ENCODE assay signal across 21 cellular contexts in genomic region chr7:150489812-150490211, GRCh38. TPM values are rescaled to one million over a fixed set of nuclear protein-coding genes. Genes with fewer than 3 reads are reported as not detected.
"Had no signal": no experiment of that assay in that cellular context is flagged by ENCODE, and none has a peak within 500 bp of the region (broad histone marks: within the 10 kb centered on the region; RNA-seq: fewer than 3 reads in every experiment).

No MANE protein-coding gene starts in this region.

- H3K27me3 Mint-ChIP-seq: activated naive CD4-positive, alpha-beta T cell treated with anti-CD3 and anti-CD28 coated beads, Interleukin-2, amount 10 ng/mL, durations not matched to agents 7 days and 5 days; naive thymus-derived CD8-positive, alpha-beta T cell; stimulated activated naive B cell treated with anti-CD40 and anti-IgM and Interleukin-4, amounts not matched to agents 10 μg/mL and 1 μg/mL and 100 μg/mL, for 72 hours had no signal

- H3K27me3 ChIP-seq: gastroesophageal sphincter, heart right ventricle, thyroid gland had no signal

- H3K4me1 Mint-ChIP-seq: endodermal cell; stimulated activated naive B cell treated with anti-CD40 and anti-IgM and Interleukin-4, amounts not matched to agents 10 μg/mL and 1 μg/mL and 100 μg/mL, for 72 hours had no signal

- H3K27ac ChIP-seq: gastroesophageal sphincter, parathyroid adenoma, thyroid gland, VCaP had no signal

- H3K4me1 ChIP-seq: gastroesophageal sphincter, parathyroid adenoma, thyroid gland had no signal

- DNase-seq: activated CD4-positive, alpha-beta T cell treated with anti-CD3 and anti-CD28 coated beads for 1 hour; activated CD4-positive, alpha-beta T cell treated with anti-CD3 and anti-CD28 coated beads, Interleukin-2, amount 50 U/mL, for 48 hours; activated naive CD4-positive, alpha-beta T cell treated with anti-CD3 and anti-CD28 coated beads, Interleukin-2, amount 10 ng/mL, durations not matched to agents 7 days and 5 days; dermis blood vessel endothelial cell; endodermal cell; erythroblast; heart right ventricle; left colon; mammary epithelial cell; mucosa of descending colon; naive thymus-derived CD8-positive, alpha-beta T cell; stimulated activated CD4-positive, alpha-beta T cell treated with anti-CD3 and anti-CD28 coated beads, Interleukin-2, amount 100 ng/mL, for 48 hours; stimulated activated naive B cell treated with anti-CD40 and anti-IgM and Interleukin-4, amounts not matched to agents 10 μg/mL and 1 μg/mL and 100 μg/mL, for 72 hours; T1000; thyroid gland had no signal

- H3K36me3 Mint-ChIP-seq: stimulated activated naive B cell treated with anti-CD40 and anti-IgM and Interleukin-4, amounts not matched to agents 10 μg/mL and 1 μg/mL and 100 μg/mL, for 72 hours had no signal

- H3K4me3 Mint-ChIP-seq: activated naive CD4-positive, alpha-beta T cell treated with anti-CD3 and anti-CD28 coated beads, Interleukin-2, amount 10 ng/mL, durations not matched to agents 7 days and 5 days; endodermal cell; naive thymus-derived CD8-positive, alpha-beta T cell; stimulated activated naive B cell treated with anti-CD40 and anti-IgM and Interleukin-4, amounts not matched to agents 10 μg/mL and 1 μg/mL and 100 μg/mL, for 72 hours had no signal

- H3K27ac Mint-ChIP-seq: activated naive CD4-positive, alpha-beta T cell treated with anti-CD3 and anti-CD28 coated beads, Interleukin-2, amount 10 ng/mL, durations not matched to agents 7 days and 5 days; activated T-helper 2 cell treated with anti-CD3 and anti-CD28 coated beads, Interferon-gamma antibody, Interleukin-2, Interleukin-4, amounts not matched to agents 10 μg/mL and 5 μg/mL and 100 μg/mL, durations not matched to agents 14 hours and 24 hours and 36 hours; endodermal cell had no signal

- H3K36me3 ChIP-seq: gastroesophageal sphincter, heart right ventricle, thyroid gland had no signal

- H3K4me3 ChIP-seq: gastroesophageal sphincter, heart right ventricle, mucosa of descending colon, thyroid gland had no signal

- H3K9me3 ChIP-seq: thyroid gland had no signal

- ATAC-seq: gastroesophageal sphincter; left colon; mucosa of descending colon; naive thymus-derived CD8-positive, alpha-beta T cell; stimulated activated naive B cell treated with anti-CD40 and anti-IgM and Interleukin-4, amounts not matched to agents 10 μg/mL and 1 μg/mL and 100 μg/mL, for 72 hours had no signal

RNA-seq across cellular contexts. Expression of gene GIMAP7, which starts 24.9 kb away (rescaled TPM):
- total RNA-seq: astrocyte, bronchial epithelial cell, endodermal cell, mammary epithelial cell had no signal
- polyA plus RNA-seq: mammary epithelial cell had no signal

RNA-seq across cellular contexts. Expression of gene GIMAP8, which starts 39.4 kb away (rescaled TPM):
- total RNA-seq: astrocyte, endodermal cell had no signal
